In genomic region chr1:226310637-226311195, GRCh38 we compare ENCODE assay signal across 14 cellular contexts. TPM values are rescaled to one million over a fixed set of nuclear protein-coding genes. Genes with fewer than 3 reads are reported as not detected.
DNase-seq lines count a peak whose midpoint lies in the region; ATAC-seq, FAIRE-seq and TF ChIP-seq lines count a peak whose summit lies in the region.
"Had no signal": no experiment of that assay in that cellular context is flagged by ENCODE, and none has a peak within 500 bp of the region (broad histone marks: within the 10 kb centered on the region; RNA-seq: fewer than 3 reads in every experiment).

No MANE protein-coding gene starts in this region.

- no peak overlapping the region for H3K27ac ChIP-seq in BLaER1 treated with 17β-estradiol and CSF1 and Interleukin-3, amounts not matched to agents 10 nM and 100 nM
- H3K27ac ChIP-seq in RWPE1: peak overlapping the region; percentile 92

- H3K4me3 ChIP-seq in BLaER1 treated with 17β-estradiol and CSF1 and Interleukin-3, amounts not matched to agents 10 nM and 100 nM: no peak overlapping the region
- no peak overlapping the region for H3K4me3 ChIP-seq in mucosa of descending colon
- H3K4me3 ChIP-seq: cardiac muscle cell had no signal

- intact Hi-C loops in mucosa of descending colon (cut with DNase I, micrococcal nuclease): no loop called here

- CTCF ChIA-PET in RWPE1 (lab: Yijun Ruan, JAX): no interaction called here

- peak; percentile 82 for ATAC-seq in mucosa of descending colon
- ATAC-seq in GM21723 (IDR thresholded peaks at IDR 0.05; ENCODE audit: unreplicated experiment): no peak
- ATAC-seq in HG03135 (IDR thresholded peaks at IDR 0.05; ENCODE audit: unreplicated experiment): no peak
- ATAC-seq: activated CD4-positive, CD25-positive, alpha-beta regulatory T cell treated with anti-CD3 and anti-CD28 coated beads, Interleukin-2, amount 50 U/mL, for 24 hours had no signal

- DNase-seq in H54 (ENCODE audit: insufficient read length, low spot score) (peak; percentile 59), RWPE1 (ENCODE audit: low spot score) (peak; percentile 52), mucosa of descending colon (peak in 2 of 3 donors; percentile 39 to 47), cortex of kidney (lab: John Stamatoyannopoulos, UW) (no peak), NCI-H2196 treated with DMSO at 0.1 percent for 48 hours (lab: John Stamatoyannopoulos, UW; ENCODE audit: unreplicated experiment) (no peak)
- DNase-seq: C1 segment of cervical spinal cord, HCEC 1CT, KG1, NCI-H510A had no signal

- no peak overlapping the region for H3K9ac ChIP-seq in BLaER1 treated with 17β-estradiol and CSF1 and Interleukin-3, amounts not matched to agents 10 nM and 100 nM

- POLR2A ChIA-PET in RWPE1 (lab: Yijun Ruan, JAX; ENCODE audit: low non-redundant PET): interaction anchor here (0.6 kb wide), 1 partner anchor 52 kb away, joined by 4 read pairs; no protein-coding TSS in a partner anchor

- H3K36me3 ChIP-seq in BLaER1 treated with 17β-estradiol and CSF1 and Interleukin-3, amounts not matched to agents 10 nM and 100 nM: no peaks in the 10 kb centered on the region
- no peaks in the 10 kb centered on the region for H3K36me3 ChIP-seq in mucosa of descending colon (ENCODE audit: low read depth)
- H3K36me3 ChIP-seq: cardiac muscle cell had no signal

- H4K20me1 ChIP-seq in BLaER1 treated with 17β-estradiol and CSF1 and Interleukin-3, amounts not matched to agents 10 nM and 100 nM: peaks cover 0 to 12% (median 0%) of the 10 kb centered on the region in 11 experiments; a peak in 3 of 22 replicates

- peak; percentile 33 for FAIRE-seq in H54 (lab: Jason Lieb, UNC)

- no peak for TF ChIP-seq CTCF in RWPE1 (conservative IDR thresholded peaks at IDR 0.05; ENCODE audit: low read depth)
- TF ChIP-seq CTCF in mucosa of descending colon (IDR thresholded peaks at IDR 0.05): no peak

- H3K4me2 ChIP-seq in BLaER1 treated with 17β-estradiol and CSF1 and Interleukin-3, amounts not matched to agents 10 nM and 100 nM: peak overlapping the region in 10 of 11 experiments; percentile 89 to 99 (median 95); a peak in 18 of 22 replicates

- H3K9me3 ChIP-seq in BLaER1 treated with 17β-estradiol and CSF1 and Interleukin-3, amounts not matched to agents 10 nM and 100 nM (replicated peaks in 1 of 11): no peaks in the 10 kb centered on the region
- H3K9me3 ChIP-seq in mucosa of descending colon: no peaks in the 10 kb centered on the region

- TF ChIP-seq POLR2A in H54 (IDR thresholded peaks at IDR 0.05; ENCODE audit: low read depth, low read length): no peak

- peaks cover 0 to 9% (median 0%) of the 10 kb centered on the region in 11 experiments; a peak in 2 of 22 replicates for H3K27me3 ChIP-seq in BLaER1 treated with 17β-estradiol and CSF1 and Interleukin-3, amounts not matched to agents 10 nM and 100 nM
- H3K27me3 ChIP-seq: cardiac muscle cell had no signal

- peaks cover 20 to 41% (median 31%) of the 10 kb centered on the region in 10 experiments for H3K4me1 ChIP-seq in BLaER1 treated with 17β-estradiol and CSF1 and Interleukin-3, amounts not matched to agents 10 nM and 100 nM
- H3K4me1 ChIP-seq in mucosa of descending colon (ENCODE audit: low read depth): peaks cover 9% of the 10 kb centered on the region

RNA-seq across cellular contexts. Expression of gene LIN9, which starts 1.8 kb away (rescaled TPM):
- total RNA-seq in mucosa of descending colon: 1 to 10 TPM; 3.8 to 4.5 (median 4.4) TPM

Comparison
In these comparisons a context has a peak if more than half of its experiments do, and no peak if none do; other contexts are left out.
1. DNase-seq: peak in H54 (single experiment), RWPE1 (single experiment) and mucosa of descending colon (2 of 3); none in cortex of kidney (single experiment) and NCI-H2196 treated with DMSO at 0.1 percent for 48 hours (single experiment).